8 cellular contexts compared by ENCODE assay signal in the genomic region with DNA sequence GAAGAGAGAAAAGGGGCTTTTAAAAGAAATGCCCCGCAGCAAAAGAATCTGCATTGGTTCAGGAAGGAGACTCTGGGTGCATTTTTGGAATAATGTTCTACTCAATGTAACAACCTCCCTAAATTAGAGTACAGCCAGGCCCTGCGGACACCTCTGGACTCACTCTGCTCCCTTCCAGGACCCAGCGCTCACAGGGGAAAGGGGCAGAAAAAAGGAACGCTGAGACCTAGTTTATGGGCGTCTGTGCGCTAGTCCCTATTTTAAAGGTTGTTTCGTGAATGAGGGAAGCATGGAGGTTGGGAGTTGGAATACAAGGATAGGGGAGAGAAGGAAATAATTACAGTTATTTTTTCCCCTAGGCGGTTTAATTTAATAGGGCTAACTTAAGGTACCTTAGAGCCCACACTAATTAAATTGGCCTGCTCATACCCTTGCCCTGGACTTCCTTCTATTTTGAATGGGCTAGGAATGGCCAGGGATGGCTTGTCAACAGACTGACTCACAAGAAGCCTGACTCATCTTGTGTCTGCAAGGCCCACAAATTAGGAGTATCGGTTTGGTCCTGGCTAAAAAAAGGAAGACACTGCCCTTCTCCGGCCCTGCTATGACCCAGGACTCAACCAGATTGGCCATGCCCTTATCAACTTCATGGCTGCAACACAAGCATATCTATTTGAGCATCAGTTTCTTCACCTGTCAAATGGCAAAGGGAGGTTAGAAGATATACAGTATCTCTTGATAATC. TPM values are rescaled to one million over a fixed set of nuclear protein-coding genes. Genes with fewer than 3 reads are reported as not detected.
DNase-seq lines count a peak whose midpoint lies in the region; ATAC-seq and TF ChIP-seq lines count a peak whose summit lies in the region.

No MANE protein-coding gene starts in this region.

- H3K27ac Mint-ChIP-seq in mesothelial cell of epicardium, result peak overlapping the region; percentile 99

- no peak overlapping the region for H3K27ac ChIP-seq in OCI-LY3 (ENCODE audit: low read length)

- H2AFZ ChIP-seq in OCI-LY3 (ENCODE audit: low read depth, low read length), result peak overlapping the region; percentile 91; the same call in 1 of the 2 replicates

- H3K9me3 Mint-ChIP-seq in mesothelial cell of epicardium, result no peaks in the 10 kb centered on the region

- peaks cover 59% of the 10 kb centered on the region for H3K4me1 Mint-ChIP-seq in mesothelial cell of epicardium

- peak overlapping the region; percentile 89 for H3K4me3 ChIP-seq in OCI-LY3 (ENCODE audit: low read length)

- H3K9me3 ChIP-seq in OCI-LY3 (ENCODE audit: insufficient read depth, low read length), result no peaks in the 10 kb centered on the region

- H3K79me2 ChIP-seq in OCI-LY3 (ENCODE audit: low read length), result no peaks in the 10 kb centered on the region

- ATAC-seq in GM21825 (IDR thresholded peaks at IDR 0.05; ENCODE audit: unreplicated experiment), result no peak

- peak overlapping the region; percentile 77; the same call in 1 of the 2 replicates for H3K9ac ChIP-seq in OCI-LY3 (ENCODE audit: low read length)

- peaks cover 4% of the 10 kb centered on the region for H3K4me1 ChIP-seq in OCI-LY3 (ENCODE audit: low read length)

- TF ChIP-seq CTCF in OCI-LY3 (IDR thresholded peaks at IDR 0.05; ENCODE audit: low read depth, low read length), result no peak
- TF ChIP-seq CTCF in mesothelial cell of epicardium (IDR thresholded peaks at IDR 0.05; ENCODE audit: unreplicated experiment), result no peak

- peak overlapping the region; percentile 84 for H3K4me3 Mint-ChIP-seq in mesothelial cell of epicardium

- H3K4me2 ChIP-seq in OCI-LY3 (ENCODE audit: low read length), result peak overlapping the region; percentile 79

- no peaks in the 10 kb centered on the region for H3K36me3 ChIP-seq in OCI-LY3 (replicated peaks; ENCODE audit: low read depth, low read length)

- no peaks in the 10 kb centered on the region for H3K27me3 Mint-ChIP-seq in mesothelial cell of epicardium (ENCODE audit: low read depth)

- H3K36me3 Mint-ChIP-seq in mesothelial cell of epicardium, result no peaks in the 10 kb centered on the region

- DNase-seq in DMS153 treated with DMSO at 0.1 percent for 48 hours (lab: John Stamatoyannopoulos, UW; ENCODE audit: unreplicated experiment) (peak; percentile 59), DMS153 (lab: John Stamatoyannopoulos, UW) (no peak), cerebellar cortex (ENCODE audit: low spot score) (peak; percentile 44), mesothelial cell of epicardium (ENCODE audit: low spot score in 2 of 2, unreplicated experiment in 2 of 2) (no peak), ureter (ENCODE audit: low spot score) (peak; percentile 55), NCI-H2196 (lab: John Stamatoyannopoulos, UW; ENCODE audit: unreplicated experiment) (no peak)

- H4K20me1 ChIP-seq in OCI-LY3 (ENCODE audit: insufficient read depth, low read length), result no peaks in the 10 kb centered on the region

- no peaks in the 10 kb centered on the region for H3K27me3 ChIP-seq in OCI-LY3 (ENCODE audit: low read depth, low read length)

RNA-seq across cellular contexts. Expression of a gene that starts 1.9 kb away (rescaled TPM):
- 171 to 188 TPM (median 172 TPM) in 3 replicates for total RNA-seq in mesothelial cell of epicardium
- total RNA-seq in ureter, result 47.3 TPM

Comparison
In these comparisons a context has a peak if more than half of its experiments do, and no peak if none do; other contexts are left out.
1. DNase-seq: peak in DMS153 treated with DMSO at 0.1 percent for 48 hours (single experiment), cerebellar cortex (single experiment) and ureter (single experiment); none in DMS153 (single experiment), mesothelial cell of epicardium (0 of 2) and NCI-H2196 (single experiment).